In genomic region chr13:84574851-84575250, GRCh38 we compare ENCODE assay signal across 10 cellular contexts.
DNase-seq lines count a peak whose midpoint lies in the region; ATAC-seq, FAIRE-seq and TF ChIP-seq lines count a peak whose summit lies in the region.
"Had no signal": no experiment of that assay in that cellular context is flagged by ENCODE, and none has a peak within 500 bp of the region (broad histone marks: within the 10 kb centered on the region; RNA-seq: fewer than 3 reads in every experiment).

No MANE protein-coding gene starts in this region.

- H4K20me1 ChIP-seq in neural progenitor cell (ENCODE audit: low read depth) = no peaks in the 10 kb centered on the region

- H3K27ac Mint-ChIP-seq in neural progenitor cell = no peak overlapping the region
- H3K27ac Mint-ChIP-seq: IgD-negative memory B cell had no signal

- peaks cover 3% of the 10 kb centered on the region for H3K27me3 Mint-ChIP-seq in neural progenitor cell (ENCODE audit: insufficient read depth, low read depth)
- H3K27me3 Mint-ChIP-seq: IgD-negative memory B cell had no signal

- no peak overlapping the region for H3K27ac ChIP-seq in neural progenitor cell
- H3K27ac ChIP-seq in uterus = no peak overlapping the region

- FAIRE-seq in G401.6 (lab: Jason Lieb, UNC) (peak; percentile 28), bronchial epithelial cell (lab: Jason Lieb, UNC) (no peak)
- FAIRE-seq: endothelial cell of umbilical vein, H1 had no signal

- peaks cover 3% of the 10 kb centered on the region for H3K4me1 Mint-ChIP-seq in neural progenitor cell
- H3K4me1 Mint-ChIP-seq: IgD-negative memory B cell had no signal

- H3K27me3 ChIP-seq in bronchial epithelial cell (ENCODE audit: control insufficient read depth, insufficient read depth, low read length) (no peaks in the 10 kb centered on the region), neural progenitor cell (no peaks in the 10 kb centered on the region), uterus (no peaks in the 10 kb centered on the region)

- peaks cover 4% of the 10 kb centered on the region for H3K9me3 Mint-ChIP-seq in neural progenitor cell

- intact Hi-C loops in uterus (cut with DNase I; ENCODE audit: low total_unique reads) = no loop called here

- H2AFZ ChIP-seq in neural progenitor cell (replicated peaks) = no peak overlapping the region

- H3K4me1 ChIP-seq in neural progenitor cell (no peaks in the 10 kb centered on the region), uterus (no peaks in the 10 kb centered on the region)

- H3K4me3 ChIP-seq in bronchial epithelial cell (ENCODE audit: low read depth, low read length) (no peak overlapping the region), neural progenitor cell (no peak overlapping the region), uterus (no peak overlapping the region)

- no peaks in the 10 kb centered on the region for H3F3A ChIP-seq in neural progenitor cell (ENCODE audit: low read depth)

- DNase-seq in NAMALWA (ENCODE audit: low spot score) (peak; percentile 24), bronchial epithelial cell (ENCODE audit: low read depth) (peak; percentile 28), neural progenitor cell (ENCODE audit: low spot score) (no peak), uterus (no peak), cortex of kidney (lab: John Stamatoyannopoulos, UW) (no peak)

- TF ChIP-seq POLR2A in uterus (IDR thresholded peaks at IDR 0.05) = no peak

- ATAC-seq in HG03565 (IDR thresholded peaks at IDR 0.05; ENCODE audit: unreplicated experiment) = no peak

- H3K4me3 Mint-ChIP-seq in neural progenitor cell = no peak overlapping the region
- H3K4me3 Mint-ChIP-seq: IgD-negative memory B cell had no signal

- H3K79me2 ChIP-seq in neural progenitor cell (ENCODE audit: low read depth) = no peaks in the 10 kb centered on the region

- H3K36me3 Mint-ChIP-seq in neural progenitor cell = no peaks in the 10 kb centered on the region
- H3K36me3 Mint-ChIP-seq: IgD-negative memory B cell had no signal

- no peaks in the 10 kb centered on the region for H3K9me3 ChIP-seq in neural progenitor cell (ENCODE audit: low read depth)
- H3K9me3 ChIP-seq in uterus = no peaks in the 10 kb centered on the region

- no peak overlapping the region for H3K9ac ChIP-seq in neural progenitor cell

- no peaks in the 10 kb centered on the region for H3K36me3 ChIP-seq in bronchial epithelial cell (ENCODE audit: control insufficient read depth, insufficient read depth, low read length)
- no peaks in the 10 kb centered on the region for H3K36me3 ChIP-seq in neural progenitor cell
- no peaks in the 10 kb centered on the region for H3K36me3 ChIP-seq in uterus

- TF ChIP-seq CTCF in bronchial epithelial cell (IDR thresholded peaks at IDR 0.05; ENCODE audit: insufficient read depth, low read length, severe bottlenecking) (peak; percentile 30), neural progenitor cell (IDR thresholded peaks at IDR 0.05) (peak; percentile 10), uterus (IDR thresholded peaks at IDR 0.05) (no peak)

- no peak overlapping the region for H3K4me2 ChIP-seq in neural progenitor cell

Comparison
In these comparisons a context has a peak if more than half of its experiments do, and no peak if none do; other contexts are left out.
1. DNase-seq: peak in NAMALWA (single experiment) and bronchial epithelial cell (single experiment); none in neural progenitor cell (single experiment), uterus (0 of 2) and cortex of kidney (single experiment).
2. CTCF ChIP-seq: peak in bronchial epithelial cell (single experiment) and neural progenitor cell (single experiment); none in uterus (0 of 4).